22 cellular contexts compared by ENCODE assay signal in the genomic region with DNA sequence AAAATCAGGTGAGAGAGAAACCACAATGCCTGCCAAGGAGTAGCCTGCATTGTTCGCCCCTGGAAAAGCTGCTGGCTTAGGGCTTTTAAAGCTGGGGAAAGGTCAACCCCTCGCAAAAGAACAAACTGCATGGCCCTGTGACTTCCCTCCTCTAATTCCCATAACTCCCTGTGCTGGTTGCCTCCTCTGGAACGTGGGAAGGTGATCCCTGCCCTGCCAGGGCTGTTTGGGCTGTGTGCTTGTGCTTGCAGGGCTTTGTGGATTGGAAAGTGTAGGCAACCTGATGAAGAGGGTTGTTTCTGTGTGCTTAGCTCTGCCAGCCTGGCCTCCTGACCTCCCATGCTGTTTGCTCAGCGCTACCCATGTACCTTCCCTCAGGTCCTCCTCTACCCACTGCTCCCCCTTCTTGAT.
DNase-seq lines count a peak whose midpoint lies in the region; ATAC-seq and TF ChIP-seq lines count a peak whose summit lies in the region.
"Had no signal": no experiment of that assay in that cellular context is flagged by ENCODE, and none has a peak within 500 bp of the region (broad histone marks: within the 10 kb centered on the region; RNA-seq: fewer than 3 reads in every experiment).

No MANE protein-coding gene starts in this region.

- H3K27me3 Mint-ChIP-seq in endodermal cell (ENCODE audit: insufficient read depth), result peaks cover 6% of the 10 kb centered on the region
- H3K27me3 Mint-ChIP-seq in mesothelial cell of epicardium (ENCODE audit: low read depth), result no peaks in the 10 kb centered on the region
- peaks cover 8% of the 10 kb centered on the region for H3K27me3 Mint-ChIP-seq in type B pancreatic cell
- no peaks in the 10 kb centered on the region for H3K27me3 Mint-ChIP-seq in T-cell
- H3K27me3 Mint-ChIP-seq: activated CD4-positive, alpha-beta memory T cell treated with anti-CD3 and anti-CD28 coated beads for 36 hours; CD4-positive, CD25-positive, alpha-beta regulatory T cell had no signal

- TF ChIP-seq POLR2A in heart left ventricle (IDR thresholded peaks at IDR 0.05), result no peak

- intact Hi-C loops in heart left ventricle (cut with DNase I) (loop anchor here in 1 of 10 donors (10.0 kb wide), 1 partner anchor 72 kb away; no protein-coding TSS in a partner anchor), cardiac septum (cut with DNase I) (loop anchor here (5.0 kb wide), 1 partner anchor 130 kb away; no protein-coding TSS in a partner anchor)

- H3K36me3 Mint-ChIP-seq in endodermal cell (ENCODE audit: low read depth) (no peaks in the 10 kb centered on the region), mesothelial cell of epicardium (no peaks in the 10 kb centered on the region), type B pancreatic cell (no peaks in the 10 kb centered on the region), T-cell (no peaks in the 10 kb centered on the region)
- H3K36me3 Mint-ChIP-seq: activated CD4-positive, alpha-beta memory T cell treated with anti-CD3 and anti-CD28 coated beads for 36 hours; CD4-positive, CD25-positive, alpha-beta regulatory T cell; naive thymus-derived CD8-positive, alpha-beta T cell had no signal

- CTCF ChIA-PET in T-cell (lab: Charles Lee), result no interaction called here

- H3K27me3 ChIP-seq in heart left ventricle, result no peaks in the 10 kb centered on the region
- H3K27me3 ChIP-seq in endodermal cell (ENCODE audit: control insufficient read depth, insufficient read depth, low read length, poor library complexity, severe bottlenecking), result no peaks in the 10 kb centered on the region

- H3K9me3 Mint-ChIP-seq in endodermal cell (no peaks in the 10 kb centered on the region), mesothelial cell of epicardium (no peaks in the 10 kb centered on the region), type B pancreatic cell (peaks cover under 1% of the 10 kb centered on the region), T-cell (peaks cover 0 to 4% (median 0%) of the 10 kb centered on the region in 3 donors)
- H3K9me3 Mint-ChIP-seq: activated CD4-positive, alpha-beta memory T cell treated with anti-CD3 and anti-CD28 coated beads for 36 hours; naive thymus-derived CD8-positive, alpha-beta T cell had no signal

- peak in 1 of 5 donors; percentile 21 for DNase-seq in heart left ventricle
- no peak for DNase-seq in cardiac septum (ENCODE audit: low spot score)
- no peak for DNase-seq in endodermal cell
- no peak for DNase-seq in mesothelial cell of epicardium (ENCODE audit: low spot score in 2 of 2, unreplicated experiment in 2 of 2)
- no peak for DNase-seq in type B pancreatic cell (ENCODE audit: extremely low spot score, unreplicated experiment)
- DNase-seq in T-cell, result no peak
- DNase-seq: activated CD4-positive, alpha-beta memory T cell treated with anti-CD3 and anti-CD28 coated beads for 36 hours; activated naive CD4-positive, alpha-beta T cell; activated T-cell treated with anti-CD3 and anti-CD28 coated beads for 4 hours; aorta; CD4-positive, CD25-positive, alpha-beta regulatory T cell; DMS53; head of caudate nucleus; KG1; naive thymus-derived CD8-positive, alpha-beta T cell; NCI-H2029; NCI-H446 treated with DMSO at 0.1 percent for 48 hours; SIG-M5; stimulated activated CD4-positive, alpha-beta T cell treated with anti-CD3 and anti-CD28 coated beads, Interleukin-4, amount 100 ng/mL, for 4 hours had no signal

- H3K4me3 Mint-ChIP-seq in endodermal cell (peak overlapping the region; percentile 5), mesothelial cell of epicardium (no peak overlapping the region), type B pancreatic cell (no peak overlapping the region), T-cell (no peak overlapping the region)
- H3K4me3 Mint-ChIP-seq: activated CD4-positive, alpha-beta memory T cell treated with anti-CD3 and anti-CD28 coated beads for 36 hours; CD4-positive, CD25-positive, alpha-beta regulatory T cell had no signal

- WGBS in heart left ventricle, 4 donors, result 40 to 51% (median 47%) methylated on average over 4 of the region's 4 CpGs
- WGBS in endodermal cell (ENCODE audit: insufficient coverage in 1 of 2, insufficient read length in 1 of 2), 2 experiments, result 73 to 74% methylated on average over 2 to 4 of the region's 4 CpGs

- H3K4me1 ChIP-seq in heart left ventricle, result peaks cover 0 to 47% (median 20%) of the 10 kb centered on the region in 12 donors
- H3K4me1 ChIP-seq in endodermal cell (ENCODE audit: control insufficient read depth, insufficient read depth, low read length), result peaks cover 39% of the 10 kb centered on the region

- peak overlapping the region; percentile 79 for H3K27ac Mint-ChIP-seq in endodermal cell
- peak overlapping the region; percentile 72 for H3K27ac Mint-ChIP-seq in mesothelial cell of epicardium
- H3K27ac Mint-ChIP-seq in type B pancreatic cell, result peak overlapping the region; percentile 65
- no peak overlapping the region for H3K27ac Mint-ChIP-seq in T-cell
- H3K27ac Mint-ChIP-seq: activated CD4-positive, alpha-beta memory T cell treated with anti-CD3 and anti-CD28 coated beads for 36 hours; CD4-positive, CD25-positive, alpha-beta regulatory T cell had no signal

- H3K9me3 ChIP-seq in heart left ventricle (no peaks in the 10 kb centered on the region), endodermal cell (ENCODE audit: control insufficient read depth, low read length) (no peaks in the 10 kb centered on the region)

- H3K9ac ChIP-seq in endodermal cell (ENCODE audit: extremely low read depth, low read length, poor library complexity, severe bottlenecking), result no peak overlapping the region

- POLR2A ChIA-PET in T-cell (lab: Charles Lee), result no interaction called here

- H3K4me3 ChIP-seq in heart left ventricle (no peak overlapping the region), endodermal cell (ENCODE audit: low read length) (no peak overlapping the region)

- ATAC-seq in heart left ventricle (peak; percentile 8 to 62 (median 40)), GM21423 (IDR thresholded peaks at IDR 0.05; ENCODE audit: unreplicated experiment) (no peak), HG03175 (IDR thresholded peaks at IDR 0.05; ENCODE audit: unreplicated experiment) (no peak), T-cell (replicated peaks in 1 of 4) (no peak)
- ATAC-seq: naive thymus-derived CD8-positive, alpha-beta T cell had no signal

- TF ChIP-seq CTCF in heart left ventricle (IDR thresholded peaks at IDR 0.05), result no peak
- TF ChIP-seq CTCF in endodermal cell (conservative IDR thresholded peaks at IDR 0.05), result no peak
- TF ChIP-seq CTCF in mesothelial cell of epicardium (IDR thresholded peaks at IDR 0.05; ENCODE audit: unreplicated experiment), result no peak
- TF ChIP-seq CTCF in type B pancreatic cell (conservative IDR thresholded peaks at IDR 0.05), result no peak

- peaks cover 69% of the 10 kb centered on the region for H3K4me1 Mint-ChIP-seq in endodermal cell
- peaks cover 61% of the 10 kb centered on the region for H3K4me1 Mint-ChIP-seq in mesothelial cell of epicardium
- H3K4me1 Mint-ChIP-seq in type B pancreatic cell (ENCODE audit: unreplicated experiment), result peaks cover 68% of the 10 kb centered on the region
- peaks cover 0 to 5% (median 0%) of the 10 kb centered on the region in 3 donors for H3K4me1 Mint-ChIP-seq in T-cell
- H3K4me1 Mint-ChIP-seq: CD4-positive, CD25-positive, alpha-beta regulatory T cell had no signal

- H3K36me3 ChIP-seq in heart left ventricle (no peaks in the 10 kb centered on the region), endodermal cell (ENCODE audit: control insufficient read depth, insufficient read depth, low read length) (no peaks in the 10 kb centered on the region)

- peak overlapping the region in 8 of 12 donors; percentile 2 to 57 (median 21) for H3K27ac ChIP-seq in heart left ventricle
- H3K27ac ChIP-seq in endodermal cell (ENCODE audit: low read depth, low read length), result no peak overlapping the region
- H3K27ac ChIP-seq: VCaP had no signal

Comparison
In these comparisons a context has a peak if more than half of its experiments do, and no peak if none do; other contexts are left out.
1. ATAC-seq: peak in heart left ventricle (4 of 4); none in GM21423 (single experiment), HG03175 (single experiment) and T-cell (0 of 4).
2. H3K27ac Mint-ChIP-seq: peak in endodermal cell (single experiment), mesothelial cell of epicardium (single experiment) and type B pancreatic cell (single experiment); none in T-cell (0 of 2).